In genomic region chr18:12837747-12838146, GRCh38 we compare ENCODE assay signal across 1 cellular context.
TF ChIP-seq lines count a peak whose summit lies in the region.

No MANE protein-coding gene starts in this region.

TF ChIP-seq in GM12878, 131 proteins besides CTCF, POLR2A, EP300 and RAD21 (continued from another document):
- TF ChIP-seq ELK1 (IDR thresholded peaks at IDR 0.05; ENCODE audit: low read depth, low read length): no peak
- TF ChIP-seq POU2F2 (IDR thresholded peaks at IDR 0.05; ENCODE audit: borderline replicate concordance, low read depth, low read length): no peak
- no peak for TF ChIP-seq BHLHE40 (IDR thresholded peaks at IDR 0.05; ENCODE audit: borderline replicate concordance in 1 of 2, low read depth in 2 of 2, low read length in 1 of 2)
- TF ChIP-seq ZBTB40 (IDR thresholded peaks at IDR 0.05; ENCODE audit: borderline replicate concordance): no peak
- no peak for TF ChIP-seq CHD2 (IDR thresholded peaks at IDR 0.05; ENCODE audit: borderline replicate concordance, low read depth, low read length)
- no peak for TF ChIP-seq ASH2L (IDR thresholded peaks at IDR 0.05; ENCODE audit: borderline replicate concordance, low read depth)
- TF ChIP-seq ZNF217 (IDR thresholded peaks at IDR 0.05): no peak
- no peak for TF ChIP-seq CBFB (IDR thresholded peaks at IDR 0.05; ENCODE audit: low read depth)
- no peak for TF ChIP-seq PAX5 (IDR thresholded peaks at IDR 0.05; ENCODE audit: borderline replicate concordance, low read depth, low read length)
